Comparison of ENCODE assay signal across 16 cellular contexts in genomic region chr15:101359365-101359947, GRCh38.
DNase-seq lines count a peak whose midpoint lies in the region; ATAC-seq lines count a peak whose summit lies in the region.
"Had no signal": no experiment of that assay in that cellular context is flagged by ENCODE, and none has a peak within 500 bp of the region (broad histone marks: within the 10 kb centered on the region; RNA-seq: fewer than 3 reads in every experiment).

No MANE protein-coding gene starts in this region.

- peaks cover 5% of the 10 kb centered on the region for H3K27me3 Mint-ChIP-seq in activated CD4-positive, alpha-beta T cell treated with anti-CD3 and anti-CD28 coated beads for 36 hours
- H3K27me3 Mint-ChIP-seq: activated CD4-positive, alpha-beta T cell treated with anti-CD3 and anti-CD28 coated beads, Interleukin-2, amount 10 ng/mL, durations not matched to agents 7 days and 5 days had no signal

- intact Hi-C loops in activated CD4-positive, alpha-beta T cell treated with anti-CD3 and anti-CD28 coated beads for 36 hours (cut with DNase I, micrococcal nuclease), result no loop called here

- no peaks in the 10 kb centered on the region for H3K9me3 Mint-ChIP-seq in activated CD4-positive, alpha-beta T cell treated with anti-CD3 and anti-CD28 coated beads for 36 hours (ENCODE audit: low read depth)
- H3K9me3 Mint-ChIP-seq: activated CD4-positive, alpha-beta T cell treated with anti-CD3 and anti-CD28 coated beads, Interleukin-2, amount 10 ng/mL, durations not matched to agents 7 days and 5 days; activated T-helper 1 cell treated with anti-CD3 and anti-CD28 coated beads, Interleukin-12 subunit alpha, Interleukin-12 subunit beta, Interleukin-2, Interleukin-4 antibody, amounts not matched to agents 30 ng/mL and 10 ng/mL and 1 ng/mL, durations not matched to agents 14 hours and 24 hours and 36 hours had no signal

- DNase-seq in EH (ENCODE audit: low read depth) (peak; percentile 18), NCI-H146 (lab: John Stamatoyannopoulos, UW) (peak; percentile 52), caudate nucleus (lab: John Stamatoyannopoulos, UW) (peak in 28 of 61 donors; percentile 16 to 80 (median 33)), putamen (ENCODE audit: low spot score) (peak; percentile 65), pons (ENCODE audit: low spot score) (no peak), NCI-H187 (lab: John Stamatoyannopoulos, UW) (no peak)
- DNase-seq in activated CD4-positive, alpha-beta T cell treated with anti-CD3 and anti-CD28 coated beads for 36 hours, result no peak
- DNase-seq: activated CD4-positive, alpha-beta T cell treated with anti-CD3 and anti-CD28 coated beads, Interleukin-2, amount 10 ng/mL, durations not matched to agents 7 days and 5 days; adrenal gland; erythroblast; left colon; NCI-H1048; T-helper 9 cell; thyroid gland had no signal

- no peak overlapping the region for H3K4me3 Mint-ChIP-seq in activated CD4-positive, alpha-beta T cell treated with anti-CD3 and anti-CD28 coated beads for 36 hours
- H3K4me3 Mint-ChIP-seq: activated CD4-positive, alpha-beta T cell treated with anti-CD3 and anti-CD28 coated beads, Interleukin-2, amount 10 ng/mL, durations not matched to agents 7 days and 5 days; activated T-helper 1 cell treated with anti-CD3 and anti-CD28 coated beads, Interleukin-12 subunit alpha, Interleukin-12 subunit beta, Interleukin-2, Interleukin-4 antibody, amounts not matched to agents 30 ng/mL and 10 ng/mL and 1 ng/mL, durations not matched to agents 14 hours and 24 hours and 36 hours had no signal

- no peak overlapping the region for H3K27ac Mint-ChIP-seq in activated CD4-positive, alpha-beta T cell treated with anti-CD3 and anti-CD28 coated beads for 36 hours
- H3K27ac Mint-ChIP-seq: activated CD4-positive, alpha-beta T cell treated with anti-CD3 and anti-CD28 coated beads, Interleukin-2, amount 10 ng/mL, durations not matched to agents 7 days and 5 days; activated T-helper 1 cell treated with anti-CD3 and anti-CD28 coated beads, Interleukin-12 subunit alpha, Interleukin-12 subunit beta, Interleukin-2, Interleukin-4 antibody, amounts not matched to agents 30 ng/mL and 10 ng/mL and 1 ng/mL, durations not matched to agents 14 hours and 24 hours and 36 hours had no signal

- CTCF ChIA-PET in activated CD4-positive, alpha-beta T cell treated with anti-CD3 and anti-CD28 coated beads for 36 hours (lab: Charles Lee), result interaction anchor here (0.6 to 0.8 kb wide), 2 partner anchors 17 to 37 kb away, joined by 3 read pairs; no protein-coding TSS in a partner anchor

- no peaks in the 10 kb centered on the region for H3K36me3 Mint-ChIP-seq in activated CD4-positive, alpha-beta T cell treated with anti-CD3 and anti-CD28 coated beads for 36 hours (ENCODE audit: low read depth)

- no peak for ATAC-seq in activated CD4-positive, alpha-beta T cell treated with anti-CD3 and anti-CD28 coated beads for 36 hours
- ATAC-seq: left colon had no signal

- POLR2A ChIA-PET in activated CD4-positive, alpha-beta T cell treated with anti-CD3 and anti-CD28 coated beads for 36 hours (lab: Charles Lee), result no interaction called here

- no peaks in the 10 kb centered on the region for H3K4me1 Mint-ChIP-seq in activated CD4-positive, alpha-beta T cell treated with anti-CD3 and anti-CD28 coated beads for 36 hours

- H3K27ac ChIP-seq in caudate nucleus (ENCODE audit: low read depth, low read length), result peak overlapping the region; percentile 77
- H3K27ac ChIP-seq: adrenal gland, C4-2B, thyroid gland had no signal

Comparison
In these comparisons a context has a peak if more than half of its experiments do, and no peak if none do; other contexts are left out.
1. DNase-seq: peak in EH (single experiment), NCI-H146 (single experiment) and putamen (single experiment); none in pons (single experiment), NCI-H187 (0 of 2) and activated CD4-positive, alpha-beta T cell treated with anti-CD3 and anti-CD28 coated beads for 36 hours (single experiment).